ENCODE assay signal across 25 cellular contexts in the genomic region with DNA sequence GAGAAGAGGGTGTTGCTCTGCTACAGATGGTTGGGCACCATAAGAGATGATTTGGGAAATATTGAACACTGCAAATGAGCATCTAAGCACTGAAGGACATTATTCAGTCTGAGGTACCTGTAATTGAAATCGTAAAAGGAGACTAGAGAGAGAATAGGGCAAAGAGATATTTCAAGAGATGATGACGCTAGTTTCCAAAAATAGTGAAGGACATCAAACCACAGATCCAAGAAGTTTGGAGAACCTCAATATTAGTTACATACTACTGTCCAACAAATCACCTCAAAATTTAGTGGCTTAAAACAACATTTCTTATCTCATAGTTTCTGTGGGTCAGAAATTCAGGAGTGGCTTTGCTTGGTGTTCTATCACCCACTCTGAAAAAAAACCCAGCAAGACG.
"Had no signal": no experiment of that assay in that cellular context is flagged by ENCODE, and none has a peak within 500 bp of the region (broad histone marks: within the 10 kb centered on the region; RNA-seq: fewer than 3 reads in every experiment).

No MANE protein-coding gene starts in this region.

- H3K4me1 ChIP-seq: colonic mucosa, foreskin keratinocyte, gastrocnemius medialis had no signal

- H3K9me3 ChIP-seq: colonic mucosa, esophagus squamous epithelium, gastrocnemius medialis had no signal

- DNase-seq: colonic mucosa; cortex of kidney; dermis blood vessel endothelial cell; dorsolateral prefrontal cortex; effector CD4-positive, alpha-beta T cell; effector CD8-positive, alpha-beta T cell; effector memory CD4-positive, alpha-beta T cell; effector memory CD8-positive, alpha-beta T cell; endodermal cell; erythroblast; esophagus squamous epithelium; foreskin fibroblast; foreskin keratinocyte; foreskin melanocyte; gastrocnemius medialis; glutamatergic neuron; head of caudate nucleus; heart left ventricle; heart right ventricle had no signal

- H3K27ac ChIP-seq: colonic mucosa, coronary artery, dorsolateral prefrontal cortex, epithelial cell of prostate, esophagus muscularis mucosa, esophagus squamous epithelium, foreskin keratinocyte, gastrocnemius medialis, gastroesophageal sphincter, heart left ventricle, heart right ventricle had no signal

- H3K4me3 Mint-ChIP-seq: dendritic cell treated with granulocyte-macrophage colony-stimulating factor and Interleukin-4, amounts not matched to agents 40 ng/mL and 50 ng/mL, for 4 days; effector memory CD8-positive, alpha-beta T cell; endodermal cell had no signal

- H3K4me3 ChIP-seq: colonic mucosa, coronary artery, dorsolateral prefrontal cortex, esophagus muscularis mucosa, esophagus squamous epithelium, gastrocnemius medialis, gastroesophageal sphincter, heart left ventricle, heart right ventricle had no signal

- H3K27ac Mint-ChIP-seq: dendritic cell treated with granulocyte-macrophage colony-stimulating factor and Interleukin-4, amounts not matched to agents 40 ng/mL and 50 ng/mL, for 4 days; effector memory CD8-positive, alpha-beta T cell; endodermal cell had no signal

- H3K36me3 ChIP-seq: colonic mucosa, esophagus muscularis mucosa, esophagus squamous epithelium, gastrocnemius medialis, gastroesophageal sphincter, heart left ventricle, heart right ventricle had no signal

- ATAC-seq: effector memory CD8-positive, alpha-beta T cell; esophagus mucosa; foreskin keratinocyte; gastrocnemius medialis; gastroesophageal sphincter; heart left ventricle; heart right ventricle had no signal
